1 cellular context compared by ENCODE assay signal in genomic region chr1:37479255-37480124, GRCh38.
TF ChIP-seq lines count a peak whose summit lies in the region.

No MANE protein-coding gene starts in this region.

TF ChIP-seq in HepG2, 621 proteins besides CTCF, POLR2A, EP300 and RAD21 (continued from another document and continues in another):
- TF ChIP-seq GMEB1 (CRISPR knock-in tag; IDR thresholded peaks at IDR 0.05; ENCODE audit: borderline replicate concordance): no peak
- TF ChIP-seq ZNF335 (CRISPR knock-in tag; IDR thresholded peaks at IDR 0.05): 0 out of 2 replicates have a peak, but pooled peaks have one; percentile 59
- peak; percentile 53; the same call in 1 of the 2 replicates for TF ChIP-seq ZNF292 (CRISPR knock-in tag; IDR thresholded peaks at IDR 0.05; ENCODE audit: borderline replicate concordance, low read depth)
- TF ChIP-seq THAP11 (CRISPR knock-in tag; IDR thresholded peaks at IDR 0.05): peak; percentile 80
- TF ChIP-seq GPN1 (CRISPR knock-in tag; IDR thresholded peaks at IDR 0.05; ENCODE audit: borderline replicate concordance): no peak
- TF ChIP-seq POGZ (CRISPR knock-in tag; IDR thresholded peaks at IDR 0.05): 0 out of 2 replicates have a peak, but pooled peaks have one; percentile 48
- TF ChIP-seq GRHL1 (CRISPR knock-in tag; conservative IDR thresholded peaks at IDR 0.05): no peak
- TF ChIP-seq NONO (IDR thresholded peaks at IDR 0.05): no peak
- TF ChIP-seq NONO (CRISPR knock-in tag; conservative IDR thresholded peaks at IDR 0.05): peak; percentile 91
- no peak for TF ChIP-seq GLI4 (CRISPR knock-in tag; IDR thresholded peaks at IDR 0.05; ENCODE audit: borderline replicate concordance)
- TF ChIP-seq ATF4 (CRISPR knock-in tag; IDR thresholded peaks at IDR 0.05): peak in 1 of 2 experiments; percentile 78; a peak in 2 of 4 replicates
- peak; percentile 70 for TF ChIP-seq RARA (CRISPR knock-in tag; IDR thresholded peaks at IDR 0.05)
- TF ChIP-seq SIN3B (IDR thresholded peaks at IDR 0.05; ENCODE audit: low read length): no peak
- TF ChIP-seq ATF7-NPFF (CRISPR knock-in tag; IDR thresholded peaks at IDR 0.05; ENCODE audit: low read depth): peak; percentile 67; the same call in 1 of the 2 replicates
- TF ChIP-seq SOX13 (IDR thresholded peaks at IDR 0.05): no peak
- peak in 1 of 2 experiments; percentile 72; a peak in 2 of 4 replicates for TF ChIP-seq SOX13 (CRISPR knock-in tag; conservative IDR thresholded peaks at IDR 0.05 in 1 of 2, IDR thresholded peaks at IDR 0.05 in 1 of 2)
- TF ChIP-seq RCOR2 (CRISPR knock-in tag; IDR thresholded peaks at IDR 0.05): no peak
- peak; percentile 78; the same call in 1 of the 2 replicates for TF ChIP-seq SALL2 (CRISPR knock-in tag; IDR thresholded peaks at IDR 0.05)
- TF ChIP-seq ZNF34 (CRISPR knock-in tag; IDR thresholded peaks at IDR 0.05; ENCODE audit: borderline replicate concordance): no peak
- TF ChIP-seq BRCA1 (CRISPR knock-in tag; IDR thresholded peaks at IDR 0.05): no peak
- no peak for TF ChIP-seq ZNF496 (CRISPR knock-in tag; IDR thresholded peaks at IDR 0.05; ENCODE audit: insufficient replicate concordance)
- TF ChIP-seq NFKBIZ (CRISPR knock-in tag; IDR thresholded peaks at IDR 0.05): peak; percentile 78
- no peak for TF ChIP-seq CSRNP2 (CRISPR knock-in tag; conservative IDR thresholded peaks at IDR 0.05; ENCODE audit: low read depth)
- TF ChIP-seq ZNF609 (CRISPR knock-in tag; IDR thresholded peaks at IDR 0.05; ENCODE audit: borderline replicate concordance): peak; percentile 80; the same call in 1 of the 2 replicates
- peak; percentile 37; the same call in 1 of the 2 replicates for TF ChIP-seq MAF1 (CRISPR knock-in tag; IDR thresholded peaks at IDR 0.05; ENCODE audit: borderline replicate concordance)
- TF ChIP-seq FOSL2 (CRISPR knock-in tag; IDR thresholded peaks at IDR 0.05): peak; percentile 98
- TF ChIP-seq ZSCAN29 (CRISPR knock-in tag; conservative IDR thresholded peaks at IDR 0.05): peak; percentile 77; the same call in 1 of the 2 replicates
- TF ChIP-seq PRDM10 (CRISPR knock-in tag; IDR thresholded peaks at IDR 0.05; ENCODE audit: low read depth): peak; percentile 87
- no peak for TF ChIP-seq ZNF703 (CRISPR knock-in tag; IDR thresholded peaks at IDR 0.05; ENCODE audit: borderline replicate concordance)
- TF ChIP-seq JUN (CRISPR knock-in tag; IDR thresholded peaks at IDR 0.05): peak; percentile 79; the same call in 1 of the 2 replicates
- TF ChIP-seq CEBPG (CRISPR knock-in tag; IDR thresholded peaks at IDR 0.05): peak; percentile 92
- TF ChIP-seq JUNB (CRISPR knock-in tag; IDR thresholded peaks at IDR 0.05; ENCODE audit: borderline replicate concordance): peak; percentile 72; the same call in 1 of the 2 replicates
- TF ChIP-seq ZNF280B (CRISPR knock-in tag; IDR thresholded peaks at IDR 0.05; ENCODE audit: borderline replicate concordance): no peak
- peak; percentile 85 for TF ChIP-seq SPEN (CRISPR knock-in tag; IDR thresholded peaks at IDR 0.05; ENCODE audit: low read depth)
- no peak for TF ChIP-seq THAP9 (CRISPR knock-in tag; IDR thresholded peaks at IDR 0.05; ENCODE audit: borderline replicate concordance)
- no peak for TF ChIP-seq ZNF879 (CRISPR knock-in tag; IDR thresholded peaks at IDR 0.05)
- peak; percentile 84 for TF ChIP-seq ERF (CRISPR knock-in tag; IDR thresholded peaks at IDR 0.05)
- TF ChIP-seq TFE3 (CRISPR knock-in tag; IDR thresholded peaks at IDR 0.05): peak; percentile 88
- TF ChIP-seq NRL (CRISPR knock-in tag; IDR thresholded peaks at IDR 0.05; ENCODE audit: borderline replicate concordance): peak; percentile 27; the same call in 1 of the 2 replicates
- TF ChIP-seq MAFK (conservative IDR thresholded peaks at IDR 0.05 in 1 of 2, IDR thresholded peaks at IDR 0.05 in 1 of 2; ENCODE audit: low read length in 2 of 2): no peak
